Comparison of ENCODE assay signal across 10 cellular contexts in the genomic region with DNA sequence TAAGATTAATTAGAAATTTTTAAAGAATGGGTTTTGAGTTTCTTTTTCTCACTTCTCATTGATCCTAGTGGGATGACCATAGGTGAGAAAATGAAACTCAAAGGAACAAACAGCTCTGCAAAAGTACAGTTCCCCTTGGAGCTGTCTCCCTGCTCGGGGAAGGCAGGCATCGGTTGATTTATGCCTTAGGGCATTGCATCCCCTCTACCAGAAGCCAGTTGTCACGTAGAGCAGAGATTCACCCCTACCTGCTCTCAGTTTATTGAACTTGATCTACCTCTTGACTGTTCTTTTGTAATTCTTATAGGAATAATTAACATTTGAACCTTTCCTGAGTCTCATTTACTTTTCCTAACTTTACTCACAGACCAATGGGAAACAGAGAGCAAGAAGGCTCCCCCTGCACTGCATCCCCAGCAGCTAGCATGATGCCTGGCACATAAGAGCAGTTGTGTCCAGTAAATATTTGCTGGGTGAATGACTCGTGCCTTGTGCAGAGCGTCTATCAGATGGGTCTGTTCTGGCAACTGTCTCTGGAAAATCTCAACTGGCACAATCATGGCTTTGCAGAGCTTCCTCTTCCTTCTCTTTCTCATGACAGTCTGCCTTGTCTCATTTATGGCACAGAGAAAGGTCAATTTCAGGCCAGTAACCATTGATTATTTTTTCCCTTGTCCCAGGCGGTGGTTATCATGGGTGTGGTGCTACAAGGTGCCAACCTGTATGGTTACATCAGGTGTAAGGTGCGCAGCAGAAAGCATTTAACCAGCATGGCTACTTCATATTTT. TPM values are rescaled to one million over a fixed set of nuclear protein-coding genes. Genes with fewer than 3 reads are reported as not detected.
A peak's percentile ranks its signal among the peaks of the same experiment; 100 is the strongest.
DNase-seq lines count a peak whose midpoint lies in the region; ATAC-seq, FAIRE-seq and TF ChIP-seq lines count a peak whose summit lies in the region.
"Not testable (repeated sequence)": the region's sequence is repeated elsewhere in the genome, so short reads cannot be mapped to it uniquely, and the experiment has no call there.
"Had no signal": no experiment of that assay in that cellular context is flagged by ENCODE, and none has a peak within 500 bp of the region (broad histone marks: within the 10 kb centered on the region; RNA-seq: fewer than 3 reads in every experiment).

No MANE protein-coding gene starts in this region.

- not testable (repeated sequence) for H3K27me3 ChIP-seq in GM23338 (ENCODE audit: insufficient read depth); heart right ventricle; right lobe of liver

- H3K4me3 ChIP-seq in A549, GM23338, heart right ventricle, right lobe of liver: not testable (repeated sequence)

- not testable (repeated sequence) for H3K4me1 Mint-ChIP-seq in GM23338

- not testable (repeated sequence) for H3K9me2 ChIP-seq in GM23338 (ENCODE audit: insufficient read depth)

- not testable (repeated sequence) for H3K4me2 ChIP-seq in A549, GM23338

- not testable (repeated sequence) for TF ChIP-seq POLR2A in A549 (IDR thresholded peaks at IDR 0.05; ENCODE audit: low read length); right lobe of liver (IDR thresholded peaks at IDR 0.05)

- CTCF ChIA-PET in A549 (lab: Yijun Ruan, JAX): not testable (repeated sequence)

- POLR2A ChIA-PET in A549 (lab: Yijun Ruan, JAX): not testable (repeated sequence)

- intact Hi-C loops in Right ventricle myocardium inferior (cut with DNase I); heart right ventricle (cut with DNase I); right lobe of liver (cut with DNase I): not testable (repeated sequence)

- TF ChIP-seq RAD21 in A549 (conservative IDR thresholded peaks at IDR 0.05 in 1 of 2, IDR thresholded peaks at IDR 0.05 in 1 of 2): not testable (repeated sequence)

- TF ChIP-seq EP300 in A549 (IDR thresholded peaks at IDR 0.05): not testable (repeated sequence)

- not testable (repeated sequence) for TF ChIP-seq CTCF in A549 (IDR thresholded peaks at IDR 0.05); GM23338 (conservative IDR thresholded peaks at IDR 0.05; ENCODE audit: low read depth in 2 of 2); heart right ventricle (IDR thresholded peaks at IDR 0.05); right lobe of liver (IDR thresholded peaks at IDR 0.05)

- H3F3A ChIP-seq in GM23338 (replicated peaks; ENCODE audit: low read depth): not testable (repeated sequence)

- not testable (repeated sequence) for H3K4me1 ChIP-seq in A549; GM23338 (ENCODE audit: insufficient read depth); heart right ventricle; right lobe of liver

- not testable (repeated sequence) for DNase-seq in A549 (ENCODE audit: low read depth in 1 of 2, low spot score in 1 of 2); GM23338 (ENCODE audit: low spot score); Right ventricle myocardium inferior (ENCODE audit: missing footprints); heart right ventricle; right lobe of liver
- DNase-seq in islet precursor cell (peak; percentile 66), mucosa of gallbladder (ENCODE audit: low spot score) (peak; percentile 54)

- not testable (repeated sequence) for H3K27me3 Mint-ChIP-seq in GM23338 (ENCODE audit: insufficient read depth, low read depth, poor library complexity)

- not testable (repeated sequence) for H3K4me3 Mint-ChIP-seq in GM23338

- peaks cover 36% of the 10 kb centered on the region for H3K36me3 Mint-ChIP-seq in GM23338 (ENCODE audit: low read depth)

- H3K36me3 ChIP-seq in GM23338 (ENCODE audit: insufficient read depth): not testable (repeated sequence)
- H3K36me3 ChIP-seq in heart right ventricle: peaks cover 0 to 81% (median 0%) of the 10 kb centered on the region in 9 donors
- H3K36me3 ChIP-seq in right lobe of liver: peaks cover 0 to 44% (median 7%) of the 10 kb centered on the region in 4 donors

- H3K9me3 ChIP-seq in A549, heart right ventricle, right lobe of liver: not testable (repeated sequence)

- ATAC-seq in A549 (peak in 1 of 2 experiments; percentile 49; a peak in 3 of 6 replicates), GM23338 (peak; percentile 72), SK-N-SH treated with all-trans-retinoic acid at 6 μM for 48 hours (peak; percentile 84), Right ventricle myocardium inferior (peak; percentile 48), heart right ventricle (peak in 6 of 8 donors; percentile 47 to 79 (median 66)), right lobe of liver (peak in 3 of 4 donors; percentile 29 to 71 (median 32))

- not testable (repeated sequence) for H2AFZ ChIP-seq in GM23338

- not testable (repeated sequence) for H3K79me2 ChIP-seq in GM23338 (replicated peaks; ENCODE audit: insufficient read depth)

- peak; percentile 82 for FAIRE-seq in A549 (lab: Jason Lieb, UNC)

- not testable (repeated sequence) for H4K20me1 ChIP-seq in GM23338 (replicated peaks; ENCODE audit: insufficient read depth)

- not testable (repeated sequence) for H3K27ac Mint-ChIP-seq in GM23338

- H3K9me3 Mint-ChIP-seq in GM23338: not testable (repeated sequence)

- WGBS in A549 (ENCODE audit: missing lambda C conversion rate): 76% methylated on average over 7 of the region's 7 CpGs
- WGBS in heart right ventricle, 2 donors: 68 to 73% methylated on average over 7 of the region's 7 CpGs
- WGBS in right lobe of liver (ENCODE audit: insufficient coverage, low coverage, low lambda C conversion rate, missing lambda C conversion rate): 71% methylated on average over 4 of the region's 7 CpGs

- H3K27ac ChIP-seq in A549; GM23338 (ENCODE audit: low read depth); heart right ventricle; right lobe of liver: not testable (repeated sequence)

TF ChIP-seq in SK-N-SH treated with all-trans-retinoic acid at 6 μM for 48 hours, 23 proteins besides CTCF, POLR2A, EP300 and RAD21:
- TF ChIP-seq TCF4 (CRISPR knock-in tag; IDR thresholded peaks at IDR 0.05; ENCODE audit: borderline replicate concordance): peak; percentile 30; the same call in 1 of the 2 replicates

RNA-seq across cellular contexts. Expression of gene TVP23B, which starts 22.7 kb away (rescaled TPM):
- polyA plus RNA-seq in A549 (2011; rRNA removed) (80.8 and 134 TPM in 2 replicates), A549 (2017; fragmentation: RNase III; extraction: RNeasy Plus Mini Kit Qiagen cat#74134 plus additional on column Dnase treatment) (83.5 to 94.1 TPM (median 85.2 TPM) in 3 replicates), GM23338 (2016; fragmentation: Nextera tagmentation; extraction: Ambion mirVana) (25.0 and 26.3 TPM in 2 replicates), heart right ventricle (10 to 100 TPM; 18.4 to 26.2 TPM)
- polyA plus RNA-seq in A549 (2012; cell fraction: cytosol; rRNA removed): 23.7 TPM in 2 replicates
- polyA plus RNA-seq in A549 (2012; cell fraction: nucleus; rRNA removed): 7.5 and 13.6 TPM in 2 replicates
- 45.7 and 61.5 TPM in 2 replicates for polyA minus RNA-seq in A549 (2011; rRNA and poly(A)+ RNA removed)
- total RNA-seq in GM23338 (2014; rRNA removed; shearing (Covaris generic)): 27.4 and 40.5 TPM in 2 replicates
- total RNA-seq in Right ventricle myocardium inferior (24.3 TPM), heart right ventricle (10 to 100 TPM; 15.5 to 29.8 (median 21.7) TPM), right lobe of liver (10 to 100 TPM; 19.5 to 26.5 (median 22.4) TPM), mucosa of gallbladder (59.8 TPM)

RNA-seq across cellular contexts. Expression of gene PRPSAP2, which starts 54.3 kb away (rescaled TPM):
- 76.1 and 82.1 TPM in 2 replicates for polyA plus RNA-seq in A549 (2011; rRNA removed)
- polyA plus RNA-seq in A549 (2012; cell fraction: cytosol; rRNA removed): 38.2 and 43.7 TPM in 2 replicates
- 23.3 and 33.4 TPM in 2 replicates for polyA plus RNA-seq in A549 (2012; cell fraction: nucleus; rRNA removed)
- polyA plus RNA-seq in A549 (2017; fragmentation: RNase III; extraction: RNeasy Plus Mini Kit Qiagen cat#74134 plus additional on column Dnase treatment): 53.3 to 55.3 TPM (median 54.9 TPM) in 3 replicates
- 40.5 and 48.3 TPM in 2 replicates for polyA minus RNA-seq in A549 (2011; rRNA and poly(A)+ RNA removed)
- total RNA-seq in GM23338 (2014; rRNA removed; shearing (Covaris generic)): 54.4 and 55.4 TPM in 2 replicates
- 32.3 and 34.6 TPM in 2 replicates for polyA plus RNA-seq in GM23338 (2016; fragmentation: Nextera tagmentation; extraction: Ambion mirVana)
- 15.9 TPM for total RNA-seq in Right ventricle myocardium inferior
- 10 to 100 TPM; 12.8 to 23.2 (median 16.2) TPM for total RNA-seq in heart right ventricle
- polyA plus RNA-seq in heart right ventricle: 10 to 100 TPM; 17.9 to 22.3 TPM
- total RNA-seq in right lobe of liver: 10 to 100 TPM; 15.8 to 19.7 (median 16.6) TPM
- 51.6 TPM for total RNA-seq in mucosa of gallbladder

RNA-seq across cellular contexts. Expression of gene FBXW10, which starts 59.8 kb away (rescaled TPM):
- polyA plus RNA-seq in A549 (2011; rRNA removed) (2.6 and 3.4 TPM in 2 replicates), A549 (2017; fragmentation: RNase III; extraction: RNeasy Plus Mini Kit Qiagen cat#74134 plus additional on column Dnase treatment) (3.2 to 5.0 TPM (median 3.8 TPM) in 3 replicates), GM23338 (2016; fragmentation: Nextera tagmentation; extraction: Ambion mirVana) (not detected in 2 replicates), heart right ventricle (under 1 TPM; 0.03 to 0.07 TPM)
- polyA plus RNA-seq in A549 (2012; cell fraction: cytosol; rRNA removed): 0.97 and 1.0 TPM in 2 replicates
- polyA plus RNA-seq in A549 (2012; cell fraction: nucleus; rRNA removed): 4.4 and 6.2 TPM in 2 replicates
- 0.87 and 1.1 TPM in 2 replicates for polyA minus RNA-seq in A549 (2011; rRNA and poly(A)+ RNA removed)
- 0.07 TPM in 1 of 2 replicates, not detected in the other for total RNA-seq in GM23338 (2014; rRNA removed; shearing (Covaris generic))
- total RNA-seq in Right ventricle myocardium inferior (not detected), heart right ventricle (under 1 TPM in 2 of 10 donors, not detected in 8; 0.10 to 0.15 TPM), right lobe of liver (1 to 10 TPM in 1 of 6 experiments, under 1 TPM in 4, not detected in 1; 0.12 to 1.0 (median 0.31) TPM), mucosa of gallbladder (0.86 TPM)
- total RNA-seq: CD4-positive, alpha-beta memory T cell; H9 had no signal
- polyA plus RNA-seq: CD4-positive, alpha-beta memory T cell had no signal
